Comparison of ENCODE assay signal across 23 cellular contexts in genomic region chr18:78625895-78626294, GRCh38.
DNase-seq lines count a peak whose midpoint lies in the region; ATAC-seq, FAIRE-seq and TF ChIP-seq lines count a peak whose summit lies in the region.
"Had no signal": no experiment of that assay in that cellular context is flagged by ENCODE, and none has a peak within 500 bp of the region (broad histone marks: within the 10 kb centered on the region; RNA-seq: fewer than 3 reads in every experiment).

No MANE protein-coding gene starts in this region.

- H2AFZ ChIP-seq in OCI-LY7 (ENCODE audit: low read length) (peak overlapping the region; percentile 73), hepatocyte (no peak overlapping the region)

- H3K9me2 ChIP-seq in OCI-LY7 (ENCODE audit: insufficient read depth, low read length), result no peaks in the 10 kb centered on the region
- H3K9me2 ChIP-seq in hepatocyte (replicated peaks; ENCODE audit: insufficient read depth), result no peaks in the 10 kb centered on the region

- no peak overlapping the region for H3K9ac ChIP-seq in kidney (ENCODE audit: low read length in 2 of 2)

- H3K27ac ChIP-seq in OCI-LY7 (ENCODE audit: low read depth, low read length, poor library complexity, severe bottlenecking), result peak overlapping the region; percentile 48
- H3K27ac ChIP-seq in hepatocyte, result no peak overlapping the region
- H3K27ac ChIP-seq in kidney (ENCODE audit: low read depth in 2 of 2, low read length in 2 of 2), result no peak overlapping the region
- H3K27ac ChIP-seq: ascending aorta, epithelial cell of prostate, heart left ventricle, stomach, tibial nerve had no signal

- H3K4me3 ChIP-seq in OCI-LY7 (ENCODE audit: low read depth, low read length, poor library complexity, severe bottlenecking) (peak overlapping the region; percentile 29), bronchial epithelial cell (ENCODE audit: low read depth, low read length) (no peak overlapping the region), hepatocyte (no peak overlapping the region), kidney (ENCODE audit: low read length in 2 of 2) (no peak overlapping the region)
- H3K4me3 ChIP-seq: ascending aorta, heart left ventricle, stomach, tibial nerve had no signal

- H3K27me3 ChIP-seq in bronchial epithelial cell (ENCODE audit: control insufficient read depth, insufficient read depth, low read length) (no peaks in the 10 kb centered on the region), hepatocyte (no peaks in the 10 kb centered on the region)
- H3K27me3 ChIP-seq: ascending aorta, tibial nerve had no signal

- DNase-seq in CD1c-positive myeloid dendritic cell (ENCODE audit: extremely low spot score), result peak; percentile 24
- DNase-seq in KBM-7, result peak; percentile 49
- DNase-seq in OCI-LY7 (ENCODE audit: low spot score), result peak; percentile 73
- DNase-seq in bronchial epithelial cell (ENCODE audit: low read depth), result peak; percentile 1
- DNase-seq in hepatocyte (ENCODE audit: low spot score), result no peak
- no peak for DNase-seq in GM13976 (ENCODE audit: low spot score)
- DNase-seq in kidney, result no peak
- DNase-seq: activated CD4-positive, alpha-beta T cell treated with anti-CD3 and anti-CD28 coated beads for 36 hours; central memory CD4-positive, alpha-beta T cell; EL; H9; heart left ventricle; left colon; mesendoderm; NCI-H1417; NCI-H446 treated with DMSO at 0.1 percent for 48 hours; stomach had no signal

- ATAC-seq in GM19397 (IDR thresholded peaks at IDR 0.05; ENCODE audit: unreplicated experiment), result no peak
- ATAC-seq: activated CD4-positive, alpha-beta T cell treated with anti-CD3 and anti-CD28 coated beads for 36 hours; activated naive CD4-positive, alpha-beta T cell treated with anti-CD3 and anti-CD28 coated beads, Interleukin-2, amount 50 U/mL, for 72 hours; heart left ventricle; left colon had no signal

- no peak for TF ChIP-seq CTCF in OCI-LY7 (conservative IDR thresholded peaks at IDR 0.05; ENCODE audit: low read length)
- no peak for TF ChIP-seq CTCF in bronchial epithelial cell (IDR thresholded peaks at IDR 0.05; ENCODE audit: insufficient read depth, low read length, severe bottlenecking)
- TF ChIP-seq CTCF in hepatocyte (IDR thresholded peaks at IDR 0.05; ENCODE audit: poor library complexity), result no peak
- no peak for TF ChIP-seq CTCF in GM13976 (IDR thresholded peaks at IDR 0.05; ENCODE audit: borderline replicate concordance, control extremely low read depth, extremely low read depth, insufficient read depth, missing control alignments)
- no peak for TF ChIP-seq CTCF in kidney (IDR thresholded peaks at IDR 0.05; ENCODE audit: borderline replicate concordance, extremely low read depth, insufficient read depth)

- H4K20me1 ChIP-seq in OCI-LY7 (ENCODE audit: insufficient read depth, low read length) (no peaks in the 10 kb centered on the region), hepatocyte (ENCODE audit: insufficient read depth, poor library complexity, severe bottlenecking) (no peaks in the 10 kb centered on the region)

- H3K4me1 ChIP-seq in OCI-LY7 (ENCODE audit: insufficient read depth, low read length, poor library complexity, severe bottlenecking) (peaks cover 45% of the 10 kb centered on the region), hepatocyte (ENCODE audit: insufficient read depth) (no peaks in the 10 kb centered on the region), kidney (ENCODE audit: control insufficient read depth in 1 of 2, insufficient read depth in 1 of 2, low read depth in 1 of 2, low read length in 2 of 2) (no peaks in the 10 kb centered on the region)
- H3K4me1 ChIP-seq: ascending aorta, stomach, tibial nerve had no signal

- FAIRE-seq in bronchial epithelial cell (lab: Jason Lieb, UNC) (no peak), kidney (lab: Jason Lieb, UNC) (no peak)
- FAIRE-seq: D721Med had no signal

- no peaks in the 10 kb centered on the region for H3K36me3 ChIP-seq in OCI-LY7 (ENCODE audit: insufficient read depth, low read length)
- no peaks in the 10 kb centered on the region for H3K36me3 ChIP-seq in bronchial epithelial cell (ENCODE audit: control insufficient read depth, insufficient read depth, low read length)
- no peaks in the 10 kb centered on the region for H3K36me3 ChIP-seq in hepatocyte (replicated peaks; ENCODE audit: insufficient read depth, low read depth)
- no peaks in the 10 kb centered on the region for H3K36me3 ChIP-seq in kidney (ENCODE audit: control insufficient read depth in 1 of 2, insufficient read depth in 2 of 2, low read length in 2 of 2)
- H3K36me3 ChIP-seq: ascending aorta, heart left ventricle, stomach, tibial nerve had no signal

- BruUV-seq in OCI-LY7 (replicated peaks; lab: Mats Ljungman, UMichigan), result no TSS peak

- in situ Hi-C loops in KBM-7 (cut with MboI; ENCODE audit: low pct_unique_long_range_greater_than_20kb, low sequenced_read_pairs) (no loop called here), GM13976 (cut with MboI; ENCODE audit: low sequenced_read_pairs, unreplicated experiment) (no loop called here)

- H3K79me2 ChIP-seq in OCI-LY7 (ENCODE audit: insufficient read depth, low read depth, low read length) (no peaks in the 10 kb centered on the region), hepatocyte (no peaks in the 10 kb centered on the region)

- POLR2A ChIA-PET in OCI-LY7 (lab: Charles Lee), result interaction anchor here (1.1 to 1.2 kb wide), 2 partner anchors 14 to 16 kb away, joined by 3 read pairs; no protein-coding TSS in a partner anchor

- intact Hi-C loops in OCI-LY7 (cut with micrococcal nuclease; ENCODE audit: unreplicated experiment), result no loop called here
- intact Hi-C loops in kidney (cut with DNase I), result no loop called here

- WGBS in hepatocyte (ENCODE audit: low lambda C conversion rate, missing lambda C conversion rate), result 50% methylated on average over 5 of the region's 5 CpGs

- CTCF ChIA-PET in OCI-LY7 (lab: Charles Lee; ENCODE audit: unreplicated experiment), result no interaction called here

- peak overlapping the region; percentile 63 for H3K4me2 ChIP-seq in OCI-LY7 (ENCODE audit: low read length)
- no peak overlapping the region for H3K4me2 ChIP-seq in hepatocyte

- H3K9me3 ChIP-seq in OCI-LY7 (ENCODE audit: low read length) (no peaks in the 10 kb centered on the region), hepatocyte (ENCODE audit: low read depth) (no peaks in the 10 kb centered on the region), kidney (ENCODE audit: control insufficient read depth in 1 of 2, low read length in 2 of 2) (no peaks in the 10 kb centered on the region)
- H3K9me3 ChIP-seq: ascending aorta had no signal

Comparison
In these comparisons a context has a peak if more than half of its experiments do, and no peak if none do; other contexts are left out.
1. DNase-seq: peak in CD1c-positive myeloid dendritic cell (single experiment), KBM-7 (single experiment), OCI-LY7 (single experiment) and bronchial epithelial cell (single experiment); none in hepatocyte (single experiment), GM13976 (single experiment) and kidney (single experiment).